10 cellular contexts compared by ENCODE assay signal in the genomic region with DNA sequence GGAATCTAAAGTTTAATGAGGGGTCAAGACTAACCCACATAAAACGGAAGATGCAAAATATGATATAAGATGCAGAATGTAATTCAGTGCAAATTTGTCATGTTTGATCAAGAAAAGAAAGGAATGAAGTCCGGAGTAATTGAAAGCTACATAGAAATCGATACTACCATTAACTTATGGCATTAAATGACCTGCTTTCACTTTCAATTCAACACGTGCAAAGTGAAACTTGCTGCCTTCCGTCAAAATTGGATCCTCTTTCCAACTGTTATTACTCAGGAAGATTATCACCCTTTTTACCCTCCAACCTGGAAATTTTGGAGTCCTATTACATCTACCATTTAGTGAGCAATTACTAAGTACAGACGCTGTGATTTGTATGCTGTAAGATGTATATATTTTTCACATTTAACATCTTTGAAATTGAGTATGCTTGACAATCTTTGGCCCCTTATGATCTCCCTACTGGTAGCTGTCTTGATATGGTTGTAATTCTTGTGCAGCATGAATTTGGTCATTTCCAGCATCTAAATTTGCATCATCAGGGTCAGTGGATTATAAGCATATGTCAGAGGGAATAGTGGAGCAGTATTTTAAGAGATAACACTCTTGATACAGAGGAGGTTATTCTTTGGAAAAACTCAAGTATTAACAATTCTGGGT. TPM values are rescaled to one million over a fixed set of nuclear protein-coding genes. Genes with fewer than 3 reads are reported as not detected.
DNase-seq lines count a peak whose midpoint lies in the region; ATAC-seq lines count a peak whose summit lies in the region.
"Had no signal": no experiment of that assay in that cellular context is flagged by ENCODE, and none has a peak within 500 bp of the region (broad histone marks: within the 10 kb centered on the region; RNA-seq: fewer than 3 reads in every experiment).

No MANE protein-coding gene starts in this region.

- ATAC-seq in HG02798 (IDR thresholded peaks at IDR 0.05; ENCODE audit: poor library complexity, unreplicated experiment): peak; percentile 72
- no peak for ATAC-seq in T-cell (replicated peaks in 1 of 4)
- no peak for ATAC-seq in naive thymus-derived CD4-positive, alpha-beta T cell
- ATAC-seq: body of pancreas had no signal

- no peaks in the 10 kb centered on the region for H3K4me1 ChIP-seq in naive thymus-derived CD4-positive, alpha-beta T cell (ENCODE audit: control insufficient read depth in 2 of 2, insufficient read depth in 2 of 2, low read length in 2 of 2)
- H3K4me1 ChIP-seq: body of pancreas had no signal

- H3K4me1 Mint-ChIP-seq in T-cell: peaks cover 11 to 18% (median 14%) of the 10 kb centered on the region in 3 donors
- H3K4me1 Mint-ChIP-seq in naive thymus-derived CD4-positive, alpha-beta T cell: peaks cover 0 to 10% (median 9%) of the 10 kb centered on the region in 7 donors

- H3K9me3 Mint-ChIP-seq in T-cell: no peaks in the 10 kb centered on the region
- H3K9me3 Mint-ChIP-seq in naive thymus-derived CD4-positive, alpha-beta T cell: no peaks in the 10 kb centered on the region

- H3K4me3 ChIP-seq in naive thymus-derived CD4-positive, alpha-beta T cell (ENCODE audit: low read length): peak overlapping the region; percentile 45
- H3K4me3 ChIP-seq: body of pancreas had no signal

- H3K4me3 Mint-ChIP-seq in T-cell: peak overlapping the region; percentile 50 to 78 (median 69)
- peak overlapping the region in 9 of 10 donors; percentile 31 to 74 (median 57) for H3K4me3 Mint-ChIP-seq in naive thymus-derived CD4-positive, alpha-beta T cell

- H3K27ac Mint-ChIP-seq in T-cell: peak overlapping the region; percentile 13 to 27
- H3K27ac Mint-ChIP-seq in naive thymus-derived CD4-positive, alpha-beta T cell: peak overlapping the region in 1 of 9 donors; percentile 3

- no peaks in the 10 kb centered on the region for H3K27me3 ChIP-seq in naive thymus-derived CD4-positive, alpha-beta T cell (ENCODE audit: control insufficient read depth in 2 of 2, insufficient read depth in 2 of 2, low read length in 2 of 2)
- H3K27me3 ChIP-seq: body of pancreas had no signal

- in situ Hi-C loops in KBM-7 (cut with MboI; ENCODE audit: low pct_unique_long_range_greater_than_20kb, low sequenced_read_pairs): no loop called here

- peaks cover 0 to 4% of the 10 kb centered on the region in 2 donors for H3K27me3 Mint-ChIP-seq in T-cell
- H3K27me3 Mint-ChIP-seq in naive thymus-derived CD4-positive, alpha-beta T cell: peaks cover 0 to 4% (median 0%) of the 10 kb centered on the region in 5 donors

- POLR2A ChIA-PET in T-cell (lab: Charles Lee): no interaction called here
- POLR2A ChIA-PET in naive thymus-derived CD4-positive, alpha-beta T cell (lab: Charles Lee): no interaction called here

- no peak overlapping the region for H3K27ac ChIP-seq in naive thymus-derived CD4-positive, alpha-beta T cell (ENCODE audit: low read depth, low read length)
- H3K27ac ChIP-seq: 22Rv1, body of pancreas had no signal

- no peaks in the 10 kb centered on the region for H3K36me3 ChIP-seq in naive thymus-derived CD4-positive, alpha-beta T cell (ENCODE audit: control insufficient read depth in 2 of 3, insufficient read depth in 3 of 3, low read length in 3 of 3)

- H3K36me3 Mint-ChIP-seq in T-cell: no peaks in the 10 kb centered on the region
- H3K36me3 Mint-ChIP-seq in naive thymus-derived CD4-positive, alpha-beta T cell: no peaks in the 10 kb centered on the region

- CTCF ChIA-PET in T-cell (lab: Charles Lee): no interaction called here
- CTCF ChIA-PET in naive thymus-derived CD4-positive, alpha-beta T cell (lab: Charles Lee): no interaction called here

- H3K9me3 ChIP-seq in naive thymus-derived CD4-positive, alpha-beta T cell (ENCODE audit: control insufficient read depth in 2 of 3, low read length in 3 of 3): no peaks in the 10 kb centered on the region
- H3K9me3 ChIP-seq: body of pancreas had no signal

- DNase-seq in DMS53 (lab: John Stamatoyannopoulos, UW) (peak; percentile 19), DMS53 treated with DMSO at 0.1 percent for 48 hours (lab: John Stamatoyannopoulos, UW; ENCODE audit: unreplicated experiment) (no peak), T-cell (no peak), NCI-H345 (lab: John Stamatoyannopoulos, UW) (no peak), middle frontal gyrus (ENCODE audit: extremely low spot score, low spot score) (no peak), KBM-7 (no peak)
- DNase-seq in naive thymus-derived CD4-positive, alpha-beta T cell: no peak
- DNase-seq: body of pancreas had no signal

- intact Hi-C loops in naive thymus-derived CD4-positive, alpha-beta T cell (cut with micrococcal nuclease): no loop called here

RNA-seq across cellular contexts. Expression of gene UNC80, which starts 18.6 kb away (rescaled TPM):
- under 1 TPM in 1 of 5 donors, not detected in 4; 0.09 TPM for total RNA-seq in T-cell
- total RNA-seq in naive thymus-derived CD4-positive, alpha-beta T cell: not detected
- not detected for polyA plus RNA-seq in naive thymus-derived CD4-positive, alpha-beta T cell
